In genomic region chr10:93554760-93555432, GRCh38 we compare ENCODE assay signal across 7 cellular contexts. TPM values are rescaled to one million over a fixed set of nuclear protein-coding genes. Genes with fewer than 3 reads are reported as not detected.
DNase-seq lines count a peak whose midpoint lies in the region; ATAC-seq lines count a peak whose summit lies in the region.

No MANE protein-coding gene starts in this region.

- ATAC-seq in HG03442 (IDR thresholded peaks at IDR 0.05; ENCODE audit: unreplicated experiment) (peak; percentile 67), GM18858 (IDR thresholded peaks at IDR 0.05; ENCODE audit: unreplicated experiment) (no peak)

- intact Hi-C loops in cardiac septum (cut with DNase I) (loop anchor here (2.0 kb wide), 1 partner anchor 126 kb away; no protein-coding TSS in a partner anchor), posterior vena cava (cut with DNase I) (no loop called here)

- peak; percentile 19 for DNase-seq in GF-D8 (lab: John Stamatoyannopoulos, UW)
- peak; percentile 91 for DNase-seq in OCI-M1 (lab: John Stamatoyannopoulos, UW)
- DNase-seq in activated naive CD4-positive, alpha-beta T cell treated with anti-CD3 and anti-CD28 coated beads, Interleukin-2, amount 50 U/mL, for 16 hours = peak; percentile 21
- DNase-seq in cardiac septum (ENCODE audit: low spot score) = peak; percentile 86
- DNase-seq in posterior vena cava (ENCODE audit: low spot score) = peak; percentile 93

RNA-seq across cellular contexts. Expression of gene FFAR4, which starts 11.6 kb away (rescaled TPM):
- total RNA-seq in cardiac septum (0.08 TPM), posterior vena cava (under 1 TPM; 0.14 to 0.56 TPM)

RNA-seq across cellular contexts. Expression of gene RBP4, which starts 46.1 kb away (rescaled TPM):
- total RNA-seq in cardiac septum = 2.1 TPM
- total RNA-seq in posterior vena cava = 1 to 10 TPM; 3.1 to 3.2 TPM

RNA-seq across cellular contexts. Expression of gene PDE6C, which starts 57.4 kb away (rescaled TPM):
- total RNA-seq in cardiac septum (not detected), posterior vena cava (not detected)

RNA-seq across cellular contexts. Expression of gene CEP55, which starts 58.5 kb away (rescaled TPM):
- total RNA-seq in cardiac septum (0.13 TPM), posterior vena cava (1 to 10 TPM in 1 of 2 donors, under 1 TPM in 1; 0.48 to 1.1 TPM)

Comparison
In these comparisons a context has a peak if more than half of its experiments do, and no peak if none do; other contexts are left out.
1. DNase-seq: peak in every context shown above with its lines; median percentile 93 in posterior vena cava; 91 in OCI-M1; 86 in cardiac septum; 21 in activated naive CD4-positive, alpha-beta T cell treated with anti-CD3 and anti-CD28 coated beads, Interleukin-2, amount 50 U/mL, for 16 hours; 19 in GF-D8.